27 cellular contexts compared by ENCODE assay signal in genomic region chr5:154205441-154206117, GRCh38. TPM values are rescaled to one million over a fixed set of nuclear protein-coding genes. Genes with fewer than 3 reads are reported as not detected.
DNase-seq lines count a peak whose midpoint lies in the region; ATAC-seq, FAIRE-seq and TF ChIP-seq lines count a peak whose summit lies in the region.
"Had no signal": no experiment of that assay in that cellular context is flagged by ENCODE, and none has a peak within 500 bp of the region (broad histone marks: within the 10 kb centered on the region; RNA-seq: fewer than 3 reads in every experiment).

No MANE protein-coding gene starts in this region.

- ATAC-seq in HepG2 = no peak
- ATAC-seq in right lobe of liver = no peak
- ATAC-seq in activated T-helper 17 cell treated with anti-CD3 and anti-CD28 coated beads, Interleukin-2, amount 50 U/mL, for 72 hours (replicated peaks) = no peak
- no peak for ATAC-seq in GM18870 (IDR thresholded peaks at IDR 0.05; ENCODE audit: unreplicated experiment)

- H3K4me1 Mint-ChIP-seq in activated T-helper 17 cell treated with anti-CD3 and anti-CD28 coated beads, Interleukin-2, amount 50 U/mL, for 72 hours = peaks cover 42% of the 10 kb centered on the region

- peak overlapping the region; percentile 46 for H3K27ac Mint-ChIP-seq in activated T-helper 17 cell treated with anti-CD3 and anti-CD28 coated beads, Interleukin-2, amount 50 U/mL, for 72 hours
- H3K27ac Mint-ChIP-seq: nephron progenitor cell had no signal

- POLR2A ChIA-PET in HepG2 (lab: Yijun Ruan, JAX) = no interaction called here

- in situ Hi-C loops in HepG2 (cut with HindIII; ENCODE audit: extremely low pct_ligation_motif_present, low pct_unique_long_range_greater_than_20kb) = no loop called here

- peaks cover 32% of the 10 kb centered on the region for H3K4me1 ChIP-seq in HepG2 (ENCODE audit: insufficient read depth, low read length)
- H3K4me1 ChIP-seq in right lobe of liver = no peaks in the 10 kb centered on the region
- no peaks in the 10 kb centered on the region for H3K4me1 ChIP-seq in fibroblast of lung (ENCODE audit: control insufficient read depth, extremely low read depth, insufficient read depth, low read length)
- H3K4me1 ChIP-seq in stomach = peaks cover 5 to 48% (median 32%) of the 10 kb centered on the region in 4 donors
- H3K4me1 ChIP-seq: BE2C, SJCRH30 had no signal

- TF ChIP-seq RAD21 in HepG2 (CRISPR knock-in tag; IDR thresholded peaks at IDR 0.05) = no peak

- H3K4me3 Mint-ChIP-seq in activated T-helper 17 cell treated with anti-CD3 and anti-CD28 coated beads, Interleukin-2, amount 50 U/mL, for 72 hours = peak overlapping the region; percentile 8
- H3K4me3 Mint-ChIP-seq: nephron progenitor cell had no signal

- no peak for TF ChIP-seq EP300 in HepG2 (IDR thresholded peaks at IDR 0.05; ENCODE audit: low read depth in 2 of 2, low read length in 2 of 2)
- no peak for TF ChIP-seq EP300 in HepG2 (CRISPR knock-in tag; IDR thresholded peaks at IDR 0.05; ENCODE audit: borderline replicate concordance)
- no peak for TF ChIP-seq EP300 in stomach (IDR thresholded peaks at IDR 0.05)

- no peak for TF ChIP-seq POLR2A in HepG2 (IDR thresholded peaks at IDR 0.05; ENCODE audit: insufficient read depth in 1 of 2, low read depth in 2 of 2, low read length in 2 of 2)
- TF ChIP-seq POLR2A in right lobe of liver (IDR thresholded peaks at IDR 0.05) = no peak
- no peak for TF ChIP-seq POLR2A in stomach (IDR thresholded peaks at IDR 0.05)

- H3K27me3 Mint-ChIP-seq in activated T-helper 17 cell treated with anti-CD3 and anti-CD28 coated beads, Interleukin-2, amount 50 U/mL, for 72 hours = no peaks in the 10 kb centered on the region

- H3K9ac ChIP-seq in HepG2 (ENCODE audit: insufficient read depth, low read depth, low read length) (no peak overlapping the region), fibroblast of lung (ENCODE audit: insufficient read depth, low read length) (no peak overlapping the region)

- WGBS in HepG2 (ENCODE audit: low lambda C conversion rate) = 93% methylated on average over 6 of the region's 6 CpGs
- 92% methylated on average over 6 of the region's 6 CpGs for WGBS in right lobe of liver (ENCODE audit: insufficient coverage, low coverage, low lambda C conversion rate, missing lambda C conversion rate)
- WGBS in stomach, 5 donors = 83 to 93% (median 93%) methylated on average over 6 of the region's 6 CpGs

- intact Hi-C loops in HepG2 (cut with micrococcal nuclease; ENCODE audit: unreplicated experiment) = no loop called here
- intact Hi-C loops in right lobe of liver (cut with DNase I) = no loop called here
- intact Hi-C loops in stomach (cut with DNase I; ENCODE audit: low total_unique reads) = no loop called here

- H4K20me1 ChIP-seq in HepG2 (ENCODE audit: insufficient read depth, low read length) = no peaks in the 10 kb centered on the region
- no peaks in the 10 kb centered on the region for H4K20me1 ChIP-seq in fibroblast of lung (ENCODE audit: control insufficient read depth, extremely low read depth, insufficient read depth, low read length)

- H3K36me3 ChIP-seq in HepG2 (replicated peaks in 1 of 2; ENCODE audit: control insufficient read depth in 1 of 2, insufficient read depth in 2 of 2, low read length in 2 of 2) (no peaks in the 10 kb centered on the region), right lobe of liver (no peaks in the 10 kb centered on the region), fibroblast of lung (ENCODE audit: control insufficient read depth, insufficient read depth, low read length) (peaks cover 2% of the 10 kb centered on the region), stomach (peaks cover 0 to 12% (median 9%) of the 10 kb centered on the region in 4 donors)
- H3K36me3 ChIP-seq: BE2C, ovary had no signal

- H3K9me3 ChIP-seq in HepG2 (ENCODE audit: low read length) = no peaks in the 10 kb centered on the region
- H3K9me3 ChIP-seq in right lobe of liver = no peaks in the 10 kb centered on the region
- no peaks in the 10 kb centered on the region for H3K9me3 ChIP-seq in fibroblast of lung (ENCODE audit: control insufficient read depth, insufficient read depth, low read depth, low read length)
- H3K9me3 ChIP-seq in stomach = no peaks in the 10 kb centered on the region
- H3K9me3 ChIP-seq: BE2C, ovary, SJCRH30 had no signal

- CTCF ChIA-PET in HepG2 (lab: Yijun Ruan, JAX; ENCODE audit: low intra/inter-chr PET ratio, low total read pairs) = no interaction called here

- H2AFZ ChIP-seq in HepG2 (ENCODE audit: low read length) (no peak overlapping the region), fibroblast of lung (ENCODE audit: low read length) (no peak overlapping the region)

- no peak for DNase-seq in HepG2 (ENCODE audit: low spot score)
- no peak for DNase-seq in right lobe of liver
- peak; percentile 46 to 86 for DNase-seq in fibroblast of lung (ENCODE audit: low read depth in 2 of 2)
- no peak for DNase-seq in stomach
- no peak for DNase-seq in RPMI8226
- no peak for DNase-seq in HK-2 (ENCODE audit: unreplicated experiment)
- DNase-seq: activated CD4-positive, CD25-positive, alpha-beta regulatory T cell treated with anti-CD3 and anti-CD28 coated beads, Interleukin-2, amount 50 U/mL, for 72 hours; activated effector memory CD4-positive, alpha-beta T cell treated with anti-CD3 and anti-CD28 coated beads, Interleukin-2, amount 50 U/mL, for 16 hours; BE2C; foreskin fibroblast; NCI-H1092; NCI-H187; NCI-H526; nephron progenitor cell; ovary; SJCRH30; small intestine; stimulated activated CD4-positive, alpha-beta T cell treated with anti-CD3 and anti-CD28 coated beads, Interleukin-1b, Interleukin-23, amount 100 ng/mL, for 48 hours; T-helper 1 cell had no signal

- H3K36me3 Mint-ChIP-seq in activated T-helper 17 cell treated with anti-CD3 and anti-CD28 coated beads, Interleukin-2, amount 50 U/mL, for 72 hours (ENCODE audit: low read depth) = peaks cover 53% of the 10 kb centered on the region

- TF ChIP-seq CTCF in HepG2 (CRISPR knock-in tag; IDR thresholded peaks at IDR 0.05) = no peak
- no peak for TF ChIP-seq CTCF in right lobe of liver (IDR thresholded peaks at IDR 0.05)
- no peak for TF ChIP-seq CTCF in fibroblast of lung (conservative IDR thresholded peaks at IDR 0.05 in 1 of 2, IDR thresholded peaks at IDR 0.05 in 1 of 2; ENCODE audit: low read depth in 1 of 2, low read length in 2 of 2)
- TF ChIP-seq CTCF in stomach (IDR thresholded peaks at IDR 0.05) = no peak

- H3K4me3 ChIP-seq in HepG2 (replicated peaks in 1 of 3; ENCODE audit: insufficient read depth in 1 of 3, low read depth in 2 of 3, low read length in 3 of 3) = no peak overlapping the region
- H3K4me3 ChIP-seq in right lobe of liver = no peak overlapping the region
- H3K4me3 ChIP-seq in fibroblast of lung (replicated peaks in 1 of 4; ENCODE audit: control extremely low read depth in 1 of 4, insufficient read depth in 1 of 4, low read depth in 3 of 4, low read length in 4 of 4) = no peak overlapping the region
- no peak overlapping the region for H3K4me3 ChIP-seq in stomach
- H3K4me3 ChIP-seq: lung, ovary, SJCRH30, tibial nerve had no signal

- no peak overlapping the region for H3K27ac ChIP-seq in HepG2 (ENCODE audit: extremely low read length, insufficient read depth, low read length)
- H3K27ac ChIP-seq in right lobe of liver = no peak overlapping the region
- H3K27ac ChIP-seq in fibroblast of lung (ENCODE audit: insufficient read depth, low read length) = no peak overlapping the region
- peak overlapping the region in 4 of 5 donors; percentile 10 to 81 (median 18) for H3K27ac ChIP-seq in stomach
- H3K27ac ChIP-seq: ovary, SJCRH30, tibial nerve had no signal

- H3K27me3 ChIP-seq in HepG2 (ENCODE audit: control insufficient read depth in 1 of 2, insufficient read depth in 2 of 2, low read length in 2 of 2) = no peaks in the 10 kb centered on the region
- no peaks in the 10 kb centered on the region for H3K27me3 ChIP-seq in right lobe of liver
- no peaks in the 10 kb centered on the region for H3K27me3 ChIP-seq in fibroblast of lung (ENCODE audit: control insufficient read depth, insufficient read depth, low read length)
- H3K27me3 ChIP-seq in stomach = no peaks in the 10 kb centered on the region
- H3K27me3 ChIP-seq: BE2C, ovary, SJCRH30, tibial nerve had no signal

- no peaks in the 10 kb centered on the region for H3K9me3 Mint-ChIP-seq in activated T-helper 17 cell treated with anti-CD3 and anti-CD28 coated beads, Interleukin-2, amount 50 U/mL, for 72 hours

- H3K79me2 ChIP-seq in HepG2 (ENCODE audit: insufficient read depth, low read length) (no peaks in the 10 kb centered on the region), fibroblast of lung (ENCODE audit: control insufficient read depth, insufficient read depth, low read length) (peaks cover 2% of the 10 kb centered on the region)

- no peak for FAIRE-seq in HepG2 (lab: Jason Lieb, UNC)
- FAIRE-seq: A204.1, GM18507, RCC 7860, small intestine, TTC549 had no signal

- no TSS peak for BruUV-seq in HepG2 (replicated peaks; lab: Mats Ljungman, UMichigan)

- no peak overlapping the region for H3K4me2 ChIP-seq in HepG2 (ENCODE audit: low read depth, low read length)
- no peak overlapping the region for H3K4me2 ChIP-seq in fibroblast of lung (ENCODE audit: extremely low read depth, insufficient read depth, low read length)

RNA-seq across cellular contexts. Expression of gene GALNT10, which starts 15.0 kb away (rescaled TPM):
- total RNA-seq in HepG2 (2016; rRNA removed; fragmentation: Illumina TruSeq; extraction: Trizol) (6.2 and 8.1 TPM in 2 replicates), right lobe of liver (1 to 10 TPM; 4.0 to 9.7 (median 7.1) TPM), fibroblast of lung (16.2 and 18.3 TPM in 2 replicates), stomach (10 to 100 TPM; 24.9 to 76.4 (median 47.7) TPM)
- total RNA-seq in HepG2 (2016; cell fraction: cytosol; rRNA removed; fragmentation: Illumina TruSeq; extraction: Trizol; ENCODE audit: low read depth) = 1.3 and 1.5 TPM in 2 replicates
- total RNA-seq in HepG2 (2016; cell fraction: insoluble cytoplasmic fraction; rRNA removed; fragmentation: Illumina TruSeq; extraction: Trizol) = 4.7 and 8.5 TPM in 2 replicates
- 5.1 and 5.4 TPM in 2 replicates for total RNA-seq in HepG2 (2016; cell fraction: membrane; rRNA removed; fragmentation: Illumina TruSeq; extraction: Trizol)
- total RNA-seq in HepG2 (2016; cell fraction: nucleus; rRNA removed; fragmentation: Illumina TruSeq; extraction: Trizol) = 8.2 and 10.9 TPM in 2 replicates
- polyA plus RNA-seq in HepG2 (2011; rRNA removed) (11.2 and 12.0 TPM in 2 replicates), fibroblast of lung (35.8 and 48.5 TPM in 2 replicates), stomach (10 to 100 TPM in 1 of 3 donors, 1 to 10 TPM in 2; 5.3 to 12.2 (median 6.4) TPM)
- polyA plus RNA-seq in HepG2 (2011; cell fraction: cytosol; rRNA removed) = 5.5 and 5.6 TPM in 2 replicates
- 7.2 and 9.6 TPM in 2 replicates for polyA plus RNA-seq in HepG2 (2011; cell fraction: nucleus; rRNA removed)
- polyA plus RNA-seq in HepG2 (2012) = 3.6 and 5.9 TPM in 2 replicates
- 1.3 and 1.9 TPM in 2 replicates for polyA plus RNA-seq in HepG2 (2016; cell fraction: cytosol; fragmentation: Illumina TruSeq; extraction: Trizol; ENCODE audit: low read depth)
- polyA plus RNA-seq in HepG2 (2016; cell fraction: insoluble cytoplasmic fraction; fragmentation: Illumina TruSeq; extraction: Trizol; ENCODE audit: low read depth) = 4.3 and 5.7 TPM in 2 replicates
- 2.6 and 3.0 TPM in 2 replicates for polyA plus RNA-seq in HepG2 (2016; cell fraction: membrane; fragmentation: Illumina TruSeq; extraction: Trizol; ENCODE audit: low read depth)
- 10.3 and 10.9 TPM in 2 replicates for polyA plus RNA-seq in HepG2 (2016; cell fraction: nucleus; fragmentation: Illumina TruSeq; extraction: Trizol; ENCODE audit: insufficient read depth, low read depth)
- 25.4 and 54.7 TPM in 2 replicates for polyA minus RNA-seq in HepG2 (2011; rRNA and poly(A)+ RNA removed; ENCODE audit: low replicate concordance)
- polyA minus RNA-seq in HepG2 (2011; cell fraction: cytosol; rRNA and poly(A)+ RNA removed) = 6.4 and 7.0 TPM in 2 replicates
- polyA minus RNA-seq in HepG2 (2011; cell fraction: nucleus; rRNA and poly(A)+ RNA removed) = 7.5 and 8.5 TPM in 2 replicates
- 10 to 100 TPM; 21.5 to 45.3 TPM for total RNA-seq in activated T-helper 17 cell treated with anti-CD3 and anti-CD28 coated beads, Interleukin-2, amount 50 U/mL, for 72 hours
- polyA plus RNA-seq in fibroblast of lung (2012) = 37.1 and 37.9 TPM in 2 replicates
- polyA minus RNA-seq in fibroblast of lung (ENCODE audit: low replicate concordance) = 51.9 and 108 TPM in 2 replicates

Comparison
In these comparisons a context has a peak if more than half of its experiments do, and no peak if none do; other contexts are left out.
1. DNase-seq: peak in fibroblast of lung (2 of 2); none in HepG2 (single experiment), right lobe of liver (0 of 3), stomach (single experiment), RPMI8226 (single experiment) and HK-2 (single experiment).
2. H3K27ac ChIP-seq: peak in stomach (4 of 5); none in HepG2 (single experiment), right lobe of liver (0 of 3) and fibroblast of lung (single experiment).